ENCODE assay signal across 9 cellular contexts in genomic region chr7:64882341-64883112, GRCh38. TPM values are rescaled to one million over a fixed set of nuclear protein-coding genes. Genes with fewer than 3 reads are reported as not detected.
DNase-seq lines count a peak whose midpoint lies in the region; ATAC-seq, FAIRE-seq and TF ChIP-seq lines count a peak whose summit lies in the region.
"Had no signal": no experiment of that assay in that cellular context is flagged by ENCODE, and none has a peak within 500 bp of the region (broad histone marks: within the 10 kb centered on the region; RNA-seq: fewer than 3 reads in every experiment).

No MANE protein-coding gene starts in this region.

- H3K27me3 ChIP-seq in gastrocnemius medialis, result peaks cover 0 to 15% (median 0%) of the 10 kb centered on the region in 3 donors

- H3K4me3 ChIP-seq in gastrocnemius medialis, result peak overlapping the region; percentile 40 to 68 (median 62)

- H3K9me3 ChIP-seq in gastrocnemius medialis, result no peaks in the 10 kb centered on the region

- ATAC-seq in gastrocnemius medialis (peak; percentile 72 to 82), HG03520 (IDR thresholded peaks at IDR 0.05; ENCODE audit: unreplicated experiment) (no peak), GM19467 (IDR thresholded peaks at IDR 0.05; ENCODE audit: unreplicated experiment) (no peak)

- DNase-seq in NCI-H1092 (lab: John Stamatoyannopoulos, UW) (peak; percentile 32), NCI-H1092 treated with DMSO at 0.1 percent for 48 hours (lab: John Stamatoyannopoulos, UW) (no peak), anterior cingulate cortex (lab: John Stamatoyannopoulos, UW) (peak in 51 of 58 donors; percentile 12 to 83 (median 54)), hippocampal formation (lab: John Stamatoyannopoulos, UW) (peak; percentile 9 to 73), gastrocnemius medialis (peak; percentile 37 to 58), GM12891 (ENCODE audit: insufficient read length, low spot score) (no peak)

- peak overlapping the region in 2 of 4 donors; percentile 18 to 61 for H3K27ac ChIP-seq in gastrocnemius medialis

- H3K4me1 ChIP-seq in gastrocnemius medialis, result no peaks in the 10 kb centered on the region

- intact Hi-C loops in gastrocnemius medialis (cut with DNase I; ENCODE audit: low total_unique reads), result no loop called here

- no peak for TF ChIP-seq CTCF in gastrocnemius medialis (IDR thresholded peaks at IDR 0.05 in 4 of 5, conservative IDR thresholded peaks at IDR 0.05 in 1 of 5)

- FAIRE-seq in GM12891 (lab: Jason Lieb, UNC), result no peak
- FAIRE-seq: A204.1 had no signal

- TF ChIP-seq POLR2A in gastrocnemius medialis (IDR thresholded peaks at IDR 0.05), result no peak
- TF ChIP-seq POLR2A in GM12891 (IDR thresholded peaks at IDR 0.05; ENCODE audit: low read depth, low read length), result no peak

- no peaks in the 10 kb centered on the region for H3K36me3 ChIP-seq in gastrocnemius medialis

- in situ Hi-C loops in gastrocnemius medialis (cut with MboI; ENCODE audit: low sequenced_read_pairs in 4 of 4), result no loop called here

TF ChIP-seq in GM12891, 5 proteins besides CTCF, POLR2A, EP300 and RAD21:
- no peak for TF ChIP-seq POLR2AphosphoS5 (IDR thresholded peaks at IDR 0.05; ENCODE audit: low read depth, low read length)

RNA-seq across cellular contexts. Expression of gene ZNF273, which starts 20.5 kb away (rescaled TPM):
- 1 to 10 TPM in 3 of 4 donors, under 1 TPM in 1; 0.29 to 9.3 (median 2.3) TPM for total RNA-seq in gastrocnemius medialis
- 2.6 TPM for polyA plus RNA-seq in GM12891 (2012; ENCODE audit: low read depth, missing spikeins)

Comparison
In these comparisons a context has a peak if more than half of its experiments do, and no peak if none do; other contexts are left out.
1. DNase-seq: peak in NCI-H1092 (single experiment), anterior cingulate cortex (51 of 58), hippocampal formation (2 of 2) and gastrocnemius medialis (2 of 2); none in NCI-H1092 treated with DMSO at 0.1 percent for 48 hours (single experiment) and GM12891 (single experiment).
2. ATAC-seq: peak in gastrocnemius medialis (2 of 2); none in HG03520 (single experiment) and GM19467 (single experiment).